In genomic region chr2:64653174-64654062, GRCh38 we compare ENCODE assay signal across 1 cellular context.
TF ChIP-seq lines count a peak whose summit lies in the region.

Gene SERTAD2, minus strand, starts transcription at chr2:64653913. Its CDS starts 17,042 bp downstream, at chr2:64636871.

TF ChIP-seq in K562, 482 proteins besides CTCF, POLR2A, EP300 and RAD21 (continued from another document and continues in another):
- TF ChIP-seq HMBOX1 (IDR thresholded peaks at IDR 0.05) (no peak), RNF2 (IDR thresholded peaks at IDR 0.05) (peak; percentile 38; the same call in 1 of the 2 replicates), ARID4B (CRISPR knock-in tag; IDR thresholded peaks at IDR 0.05) (no peak), ETV1 (tag; conservative IDR thresholded peaks at IDR 0.05; ENCODE audit: low read depth) (peak; percentile 39; the same call in 1 of the 2 replicates), GTF2F1 (IDR thresholded peaks at IDR 0.05; ENCODE audit: low read depth, low read length) (no peak), KDM4B (IDR thresholded peaks at IDR 0.05; ENCODE audit: borderline replicate concordance in 2 of 2, low read depth in 1 of 2) (0 out of 4 replicates have a peak, but pooled peaks of 1 of the 2 experiments have one; percentile 20), HBP1 (CRISPR knock-in tag; IDR thresholded peaks at IDR 0.05) (0 out of 2 replicates have a peak, but pooled peaks have one; percentile 14), ZNF146 (CRISPR knock-in tag; IDR thresholded peaks at IDR 0.05; ENCODE audit: unreplicated experiment) (no peak), YBX1 (IDR thresholded peaks at IDR 0.05) (no peak), RBFOX2 (IDR thresholded peaks at IDR 0.05; ENCODE audit: low read depth, low read length) (peak; percentile 94), MBD2 (IDR thresholded peaks at IDR 0.05; ENCODE audit: borderline replicate concordance, low read depth) (0 out of 2 replicates have a peak, but pooled peaks have one; percentile 20), ILF3 (IDR thresholded peaks at IDR 0.05; ENCODE audit: borderline replicate concordance) (0 out of 2 replicates have a peak, but pooled peaks have one; percentile 46), ZNF445 (CRISPR knock-in tag; IDR thresholded peaks at IDR 0.05; ENCODE audit: low read depth) (no peak), HMGN3 (IDR thresholded peaks at IDR 0.05; ENCODE audit: borderline replicate concordance, extremely low read depth, insufficient read length, low read depth, low read length) (peak; percentile 28), ZC3H4 (CRISPR knock-in tag; IDR thresholded peaks at IDR 0.05; ENCODE audit: borderline replicate concordance) (peak; percentile 58; the same call in 1 of the 2 replicates), TBP (optimal IDR thresholded peaks at IDR 0.05; ENCODE audit: low read depth, low read length) (peak; percentile 70), FOXK2 (conservative IDR thresholded peaks at IDR 0.05 in 1 of 2, IDR thresholded peaks at IDR 0.05 in 1 of 2; ENCODE audit: low read depth in 2 of 2) (0 out of 4 replicates have a peak, but pooled peaks of 1 of the 2 experiments have one; percentile 14), SETDB1 (IDR thresholded peaks at IDR 0.05; ENCODE audit: low read length) (no peak), MAZ (CRISPR knock-in tag; conservative IDR thresholded peaks at IDR 0.05 in 1 of 2, IDR thresholded peaks at IDR 0.05 in 1 of 2) (peak; percentile 77 to 82), RUNX1 (IDR thresholded peaks at IDR 0.05; ENCODE audit: low read depth) (no peak), HCFC1 (IDR thresholded peaks at IDR 0.05; ENCODE audit: low read depth, low read length) (no peak), RBBP5 (IDR thresholded peaks at IDR 0.05; ENCODE audit: borderline replicate concordance, insufficient read depth, low read length, poor library complexity, severe bottlenecking) (no peak), AFF4 (CRISPR knock-in tag; IDR thresholded peaks at IDR 0.05) (0 out of 2 replicates have a peak, but pooled peaks have one; percentile 56), LEF1 (IDR thresholded peaks at IDR 0.05) (0 out of 2 replicates have a peak, but pooled peaks have one; percentile 19), MAFG (tag; conservative IDR thresholded peaks at IDR 0.05) (no peak), SP1 (CRISPR knock-in tag; IDR thresholded peaks at IDR 0.05) (0 out of 2 replicates have a peak, but pooled peaks have one; percentile 35), MLLT1 (IDR thresholded peaks at IDR 0.05) (peak; percentile 62 to 79; a peak in 3 of 4 replicates), NONO (IDR thresholded peaks at IDR 0.05; ENCODE audit: low read depth in 2 of 2, low read length in 1 of 2) (peak in 1 of 2 experiments; percentile 43; a peak in 1 of 4 replicates), CHD4 (IDR thresholded peaks at IDR 0.05; ENCODE audit: insufficient read depth, insufficient replicate concordance, low read depth, low read length, poor library complexity, severe bottlenecking) (peak; percentile 13), ZNF263 (CRISPR knock-in tag; IDR thresholded peaks at IDR 0.05; ENCODE audit: borderline replicate concordance) (peak; percentile 88), GTF2E2 (tag; IDR thresholded peaks at IDR 0.05) (0 out of 2 replicates have a peak, but pooled peaks have one; percentile 63), FIP1L1 (IDR thresholded peaks at IDR 0.05; ENCODE audit: low read depth, low read length, poor library complexity, severe bottlenecking) (peak; percentile 15), PHF8 (IDR thresholded peaks at IDR 0.05; ENCODE audit: borderline replicate concordance, low read length) (peak; percentile 79), ZNF740 (CRISPR knock-in tag; IDR thresholded peaks at IDR 0.05) (peak; percentile 48; the same call in 1 of the 2 replicates), ZNF740 (tag; IDR thresholded peaks at IDR 0.05) (no peak; a peak in 1 of 4 replicates), CREM (IDR thresholded peaks at IDR 0.05; ENCODE audit: low read depth) (peak; percentile 70), CREB1 (IDR thresholded peaks at IDR 0.05) (no peak), CREB1 (CRISPR knock-in tag; IDR thresholded peaks at IDR 0.05) (peak; percentile 31; the same call in 1 of the 2 replicates), ZNF197 (CRISPR knock-in tag; IDR thresholded peaks at IDR 0.05; ENCODE audit: low read depth) (peak; percentile 43; the same call in 1 of the 2 replicates), PKNOX1 (IDR thresholded peaks at IDR 0.05) (peak; percentile 58; the same call in 1 of the 2 replicates), ARID3B (CRISPR knock-in tag; IDR thresholded peaks at IDR 0.05; ENCODE audit: borderline replicate concordance) (no peak), HDAC3 (IDR thresholded peaks at IDR 0.05; ENCODE audit: borderline replicate concordance, partially characterized antibody) (peak; percentile 17), NFRKB (IDR thresholded peaks at IDR 0.05; ENCODE audit: low read depth) (peak; percentile 56; the same call in 1 of the 2 replicates), CHD2 (IDR thresholded peaks at IDR 0.05; ENCODE audit: low read depth, low read length) (peak; percentile 61; the same call in 1 of the 2 replicates), MYC (IDR thresholded peaks at IDR 0.05; ENCODE audit: low read depth, low read length) (peak; percentile 56), MYC (CRISPR knock-in tag; IDR thresholded peaks at IDR 0.05; ENCODE audit: borderline replicate concordance, low read depth) (no peak)
